Comparison of ENCODE assay signal across 12 cellular contexts in genomic region chr18:76981388-76981968, GRCh38.
DNase-seq lines count a peak whose midpoint lies in the region; ATAC-seq and TF ChIP-seq lines count a peak whose summit lies in the region.
"Had no signal": no experiment of that assay in that cellular context is flagged by ENCODE, and none has a peak within 500 bp of the region (broad histone marks: within the 10 kb centered on the region; RNA-seq: fewer than 3 reads in every experiment).

No MANE protein-coding gene starts in this region.

- H3K4me1 ChIP-seq in spleen (peaks cover 0 to 51% (median 17%) of the 10 kb centered on the region in 6 donors), left ventricle myocardium inferior (peaks cover 16% of the 10 kb centered on the region)

- no peaks in the 10 kb centered on the region for H3K9me3 ChIP-seq in spleen
- H3K9me3 ChIP-seq in left ventricle myocardium inferior (replicated peaks): no peaks in the 10 kb centered on the region

- H3K27ac ChIP-seq in spleen (peak overlapping the region in 6 of 8 donors; percentile 19 to 70 (median 52)), left ventricle myocardium inferior (replicated peaks) (no peak overlapping the region)

- TF ChIP-seq CTCF in spleen (IDR thresholded peaks at IDR 0.05 in 8 of 11, conservative IDR thresholded peaks at IDR 0.05 in 3 of 11) (no peak), left ventricle myocardium inferior (IDR thresholded peaks at IDR 0.05; ENCODE audit: borderline replicate concordance) (no peak)

- intact Hi-C loops in spleen (cut with DNase I; ENCODE audit: low total_unique reads) (loop anchor here (5.0 kb wide), 1 partner anchor 59 kb away; no protein-coding TSS in a partner anchor), left ventricle myocardium inferior (cut with micrococcal nuclease) (loop anchor here (5.0 kb wide), 1 partner anchor 179 kb away; no protein-coding TSS in a partner anchor)

- peak; percentile 54 for ATAC-seq in GM19035 (IDR thresholded peaks at IDR 0.05; ENCODE audit: unreplicated experiment)
- ATAC-seq in HG02678 (IDR thresholded peaks at IDR 0.05; ENCODE audit: unreplicated experiment): peak; percentile 48

- H3K36me3 ChIP-seq in spleen (peaks cover 0 to 11% (median 0%) of the 10 kb centered on the region in 6 donors), left ventricle myocardium inferior (peaks cover 4% of the 10 kb centered on the region)

- DNase-seq in NAMALWA (ENCODE audit: low spot score): peak; percentile 38
- peak; percentile 80 for DNase-seq in spleen
- DNase-seq in NK-92 (lab: John Stamatoyannopoulos, UW; ENCODE audit: unreplicated experiment): no peak
- no peak for DNase-seq in left ventricle myocardium inferior
- no peak for DNase-seq in SK-N-DZ (ENCODE audit: low spot score)
- no peak for DNase-seq in iPS-NIHi11 (ENCODE audit: low spot score)
- DNase-seq: activated CD4-positive, alpha-beta T cell treated with anti-CD3 and anti-CD28 coated beads, Interleukin-2, amount 50 U/mL, for 4 hours; cortex of kidney; immature natural killer cell; NCI-H2171 had no signal

- H3K4me3 ChIP-seq in spleen: peak overlapping the region in 1 of 8 donors; percentile 38
- H3K4me3 ChIP-seq in left ventricle myocardium inferior: no peak overlapping the region

- WGBS in spleen, 5 donors: 64 to 78% (median 70%) methylated on average over 13 of the region's 13 CpGs

- no peaks in the 10 kb centered on the region for H3K27me3 ChIP-seq in spleen (replicated peaks in 1 of 7)
- peaks cover 5% of the 10 kb centered on the region for H3K27me3 ChIP-seq in left ventricle myocardium inferior (ENCODE audit: low read depth)

- no peak for TF ChIP-seq POLR2A in spleen (IDR thresholded peaks at IDR 0.05)

Comparison
In these comparisons a context has a peak if more than half of its experiments do, and no peak if none do; other contexts are left out.
1. DNase-seq: peak in NAMALWA (single experiment) and spleen (single experiment); none in NK-92 (single experiment), left ventricle myocardium inferior (single experiment), SK-N-DZ (single experiment) and iPS-NIHi11 (single experiment).